31 cellular contexts compared by ENCODE assay signal in genomic region chr18:43625582-43625981, GRCh38.
"Had no signal": no experiment of that assay in that cellular context is flagged by ENCODE, and none has a peak within 500 bp of the region (broad histone marks: within the 10 kb centered on the region; RNA-seq: fewer than 3 reads in every experiment).

No MANE protein-coding gene starts in this region.

- H3K36me3 ChIP-seq: adrenal gland, esophagus muscularis mucosa, gastrocnemius medialis, heart left ventricle had no signal

- ATAC-seq: activated CD4-positive, alpha-beta T cell treated with anti-CD3 and anti-CD28 coated beads for 36 hours; activated CD8-positive, alpha-beta memory T cell treated with anti-CD3 and anti-CD28 coated beads, Interleukin-2, amount 10 ng/mL, durations not matched to agents 7 days and 5 days; activated CD8-positive, alpha-beta T cell treated with anti-CD3 and anti-CD28 coated beads, Interleukin-2, amount 10 ng/mL, durations not matched to agents 7 days and 5 days; activated naive CD8-positive, alpha-beta T cell treated with anti-CD3 and anti-CD28 coated beads, Interleukin-2, amount 50 U/mL, for 24 hours; body of pancreas; effector memory CD8-positive, alpha-beta T cell; foreskin keratinocyte; gastrocnemius medialis; heart left ventricle; T-helper 17 cell had no signal

- H3K9me3 ChIP-seq: adrenal gland, body of pancreas, esophagus muscularis mucosa, gastrocnemius medialis, heart left ventricle had no signal

- H3K27me3 ChIP-seq: adrenal gland, body of pancreas, esophagus muscularis mucosa, gastrocnemius medialis, heart left ventricle had no signal

- H3K27ac ChIP-seq: adrenal gland, body of pancreas, esophagus muscularis mucosa, foreskin keratinocyte, gastrocnemius medialis, heart left ventricle had no signal

- DNase-seq: activated CD4-positive, alpha-beta memory T cell treated with anti-CD3 and anti-CD28 coated beads for 36 hours; activated CD4-positive, alpha-beta T cell treated with anti-CD3 and anti-CD28 coated beads for 36 hours; activated CD4-positive, alpha-beta T cell treated with anti-CD3 and anti-CD28 coated beads, Interleukin-2, amount 10 ng/mL, durations not matched to agents 24 days and 14 days; activated CD4-positive, CD25-positive, alpha-beta regulatory T cell; activated CD4-positive, CD25-positive, alpha-beta regulatory T cell treated with anti-CD3 and anti-CD28 coated beads, Interleukin-2, amount 50 U/mL, for 72 hours; activated CD8-positive, alpha-beta memory T cell treated with anti-CD3 and anti-CD28 coated beads, Interleukin-2, amount 10 ng/mL, durations not matched to agents 7 days and 5 days; activated CD8-positive, alpha-beta memory T cell treated with anti-CD3 and anti-CD28 coated beads, Interleukin-2, amount 50 U/mL, for 4 hours; activated CD8-positive, alpha-beta T cell treated with anti-CD3 and anti-CD28 coated beads, Interleukin-2, amount 10 ng/mL, durations not matched to agents 7 days and 5 days; activated effector memory CD4-positive, alpha-beta T cell treated with anti-CD3 and anti-CD28 coated beads, Interleukin-2, amount 50 U/mL, for 16 hours; activated naive CD4-positive, alpha-beta T cell treated with anti-CD3 and anti-CD28 coated beads for 36 hours; activated naive CD8-positive, alpha-beta T cell treated with anti-CD3 and anti-CD28 coated beads for 36 hours; activated naive CD8-positive, alpha-beta T cell treated with anti-CD3 and anti-CD28 coated beads, Interleukin-2, amount 50 U/mL, for 24 hours; activated T-cell treated with anti-CD3 and anti-CD28 coated beads, Interleukin-2, amount 50 U/mL, for 1 hour; activated T-cell treated with anti-CD3 and anti-CD28 coated beads, Interleukin-2, amount 50 U/mL, for 48 hours; adrenal gland; amygdala; aorta; body of pancreas; caudate nucleus; cortex of kidney; dermis blood vessel endothelial cell; effector CD4-positive, alpha-beta T cell; effector memory CD8-positive, alpha-beta T cell; erythroblast; foreskin keratinocyte; gastrocnemius medialis; glutamatergic neuron; heart left ventricle; T-helper 17 cell; T1000 had no signal

- H3K4me1 ChIP-seq: adrenal gland, body of pancreas, esophagus muscularis mucosa, foreskin keratinocyte, gastrocnemius medialis, heart left ventricle had no signal

- H3K4me3 ChIP-seq: adrenal gland, body of pancreas, esophagus muscularis mucosa, gastrocnemius medialis, heart left ventricle had no signal
